In the genomic region with DNA sequence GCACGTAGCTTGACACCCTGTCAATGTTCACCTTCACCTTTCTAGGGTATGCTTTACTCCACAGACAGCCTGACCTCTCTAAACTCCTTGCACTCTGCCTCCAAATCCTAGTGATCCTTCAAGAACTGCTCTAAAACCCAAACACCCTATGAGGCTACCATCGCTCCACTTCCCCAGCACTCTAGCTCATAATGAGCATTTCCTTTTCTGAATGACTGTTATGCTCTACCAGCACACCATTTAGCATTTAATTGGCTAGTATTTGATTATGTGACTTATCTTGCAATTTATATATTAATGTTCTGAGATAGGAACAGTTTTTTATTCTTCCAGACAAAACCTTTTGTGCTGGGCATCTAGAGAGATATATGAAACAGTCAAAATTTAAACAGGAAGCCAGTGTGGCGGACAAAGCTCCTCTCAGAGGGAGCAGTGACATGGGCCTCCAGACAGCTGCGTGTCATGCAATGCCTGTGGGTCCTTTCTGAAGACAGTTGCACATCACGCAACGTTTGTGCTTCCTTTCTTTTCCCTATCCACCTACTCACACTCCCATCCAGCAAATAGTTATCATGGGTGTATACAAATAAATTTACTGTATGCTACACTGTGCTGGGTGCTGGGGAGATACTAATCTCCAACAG, we compare ENCODE assay signal across 11 cellular contexts.
DNase-seq lines count a peak whose midpoint lies in the region; ATAC-seq and TF ChIP-seq lines count a peak whose summit lies in the region.
"Had no signal": no experiment of that assay in that cellular context is flagged by ENCODE, and none has a peak within 500 bp of the region (broad histone marks: within the 10 kb centered on the region; RNA-seq: fewer than 3 reads in every experiment).

No MANE protein-coding gene starts in this region.

- no peak overlapping the region for H3K4me3 Mint-ChIP-seq in T-helper 1 cell treated with Interleukin-12 subunit alpha and Interleukin-12 subunit beta and Interleukin-4 antibody, amounts not matched to agents 30 μg/mL and 1 μg/mL, for 36 hours
- peak overlapping the region; percentile 74 for H3K4me3 Mint-ChIP-seq in stimulated activated memory B cell treated with anti-CD40 and anti-IgM and Interleukin-4, amounts not matched to agents 10 μg/mL and 1 μg/mL and 100 μg/mL, for 72 hours
- H3K4me3 Mint-ChIP-seq: activated T-cell treated with anti-CD3 and anti-CD28 coated beads, Interleukin-2, amount 50 U/mL, for 72 hours had no signal

- H3K27ac Mint-ChIP-seq in T-helper 1 cell treated with Interleukin-12 subunit alpha and Interleukin-12 subunit beta and Interleukin-4 antibody, amounts not matched to agents 30 μg/mL and 1 μg/mL, for 36 hours: peak overlapping the region; percentile 55
- peak overlapping the region; percentile 93 for H3K27ac Mint-ChIP-seq in stimulated activated memory B cell treated with anti-CD40 and anti-IgM and Interleukin-4, amounts not matched to agents 10 μg/mL and 1 μg/mL and 100 μg/mL, for 72 hours
- H3K27ac Mint-ChIP-seq: activated T-cell treated with anti-CD3 and anti-CD28 coated beads, Interleukin-2, amount 50 U/mL, for 72 hours had no signal

- no peak overlapping the region for H3K27ac ChIP-seq in RWPE1
- H3K27ac ChIP-seq: A549, SJCRH30 had no signal

- H3K9me3 Mint-ChIP-seq in T-helper 1 cell treated with Interleukin-12 subunit alpha and Interleukin-12 subunit beta and Interleukin-4 antibody, amounts not matched to agents 30 μg/mL and 1 μg/mL, for 36 hours: no peaks in the 10 kb centered on the region
- no peaks in the 10 kb centered on the region for H3K9me3 Mint-ChIP-seq in stimulated activated memory B cell treated with anti-CD40 and anti-IgM and Interleukin-4, amounts not matched to agents 10 μg/mL and 1 μg/mL and 100 μg/mL, for 72 hours
- H3K9me3 Mint-ChIP-seq: activated T-cell treated with anti-CD3 and anti-CD28 coated beads, Interleukin-2, amount 50 U/mL, for 72 hours had no signal

- peak; percentile 34 for ATAC-seq in HG02623 (IDR thresholded peaks at IDR 0.05; ENCODE audit: unreplicated experiment)
- ATAC-seq in HG03565 (IDR thresholded peaks at IDR 0.05; ENCODE audit: unreplicated experiment): peak; percentile 24
- peak; percentile 74 for ATAC-seq in stimulated activated memory B cell treated with anti-CD40 and anti-IgM and Interleukin-4, amounts not matched to agents 10 μg/mL and 1 μg/mL and 100 μg/mL, for 72 hours
- ATAC-seq: A549; activated T-cell treated with anti-CD3 and anti-CD28 coated beads, Interleukin-2, amount 50 U/mL, for 72 hours had no signal

- H3K4me1 Mint-ChIP-seq in T-helper 1 cell treated with Interleukin-12 subunit alpha and Interleukin-12 subunit beta and Interleukin-4 antibody, amounts not matched to agents 30 μg/mL and 1 μg/mL, for 36 hours (ENCODE audit: low read depth): peaks cover 49% of the 10 kb centered on the region
- peaks cover 78% of the 10 kb centered on the region for H3K4me1 Mint-ChIP-seq in stimulated activated memory B cell treated with anti-CD40 and anti-IgM and Interleukin-4, amounts not matched to agents 10 μg/mL and 1 μg/mL and 100 μg/mL, for 72 hours

- POLR2A ChIA-PET in RWPE1 (lab: Yijun Ruan, JAX; ENCODE audit: low non-redundant PET): no interaction called here

- H3K36me3 Mint-ChIP-seq in T-helper 1 cell treated with Interleukin-12 subunit alpha and Interleukin-12 subunit beta and Interleukin-4 antibody, amounts not matched to agents 30 μg/mL and 1 μg/mL, for 36 hours (ENCODE audit: low read depth): peaks cover 39% of the 10 kb centered on the region
- H3K36me3 Mint-ChIP-seq in stimulated activated memory B cell treated with anti-CD40 and anti-IgM and Interleukin-4, amounts not matched to agents 10 μg/mL and 1 μg/mL and 100 μg/mL, for 72 hours: peaks cover 48% of the 10 kb centered on the region

- H3K27me3 Mint-ChIP-seq in T-helper 1 cell treated with Interleukin-12 subunit alpha and Interleukin-12 subunit beta and Interleukin-4 antibody, amounts not matched to agents 30 μg/mL and 1 μg/mL, for 36 hours (ENCODE audit: low read depth): no peaks in the 10 kb centered on the region
- H3K27me3 Mint-ChIP-seq in stimulated activated memory B cell treated with anti-CD40 and anti-IgM and Interleukin-4, amounts not matched to agents 10 μg/mL and 1 μg/mL and 100 μg/mL, for 72 hours: no peaks in the 10 kb centered on the region

- DNase-seq in T-helper 1 cell: no peak
- no peak for DNase-seq in germinal center (ENCODE audit: low spot score)
- no peak for DNase-seq in RWPE1 (ENCODE audit: low spot score)
- DNase-seq in EL: no peak
- DNase-seq: activated T-cell treated with anti-CD3 and anti-CD28 coated beads, Interleukin-2, amount 50 U/mL, for 72 hours; SJCRH30 had no signal

- CTCF ChIA-PET in RWPE1 (lab: Yijun Ruan, JAX): interaction anchor here (0.5 to 0.7 kb wide), 2 partner anchors 61 to 467 kb away, joined by 3 to 4 read pairs; no protein-coding TSS in a partner anchor

- no peak for TF ChIP-seq CTCF in RWPE1 (conservative IDR thresholded peaks at IDR 0.05; ENCODE audit: low read depth)

Comparison
In these comparisons a context has a peak if more than half of its experiments do, and no peak if none do; other contexts are left out.
1. ATAC-seq: peak in every context shown above with its lines; median percentile 74 in stimulated activated memory B cell treated with anti-CD40 and anti-IgM and Interleukin-4, amounts not matched to agents 10 μg/mL and 1 μg/mL and 100 μg/mL, for 72 hours; 34 in HG02623; 24 in HG03565.